Comparison of ENCODE assay signal across 28 cellular contexts in genomic region chr13:114200673-114201005, GRCh38. TPM values are rescaled to one million over a fixed set of nuclear protein-coding genes. Genes with fewer than 3 reads are reported as not detected.
DNase-seq lines count a peak whose midpoint lies in the region; ATAC-seq and TF ChIP-seq lines count a peak whose summit lies in the region.
"Had no signal": no experiment of that assay in that cellular context is flagged by ENCODE, and none has a peak within 500 bp of the region (broad histone marks: within the 10 kb centered on the region; RNA-seq: fewer than 3 reads in every experiment).

No MANE protein-coding gene starts in this region.

- peaks cover 5 to 36% (median 15%) of the 10 kb centered on the region in 4 donors for H3K4me1 Mint-ChIP-seq in CD4-positive, CD25-positive, alpha-beta regulatory T cell
- H3K4me1 Mint-ChIP-seq: mesothelial cell of epicardium had no signal

- 30 to 47% (median 35%) methylated on average over 8 to 10 of the region's 10 CpGs for WGBS in adrenal gland, 4 donors

- no peaks in the 10 kb centered on the region for H3K9me3 ChIP-seq in CD4-positive, CD25-positive, alpha-beta regulatory T cell (ENCODE audit: control insufficient read depth in 2 of 2, low read length in 2 of 2)
- H3K9me3 ChIP-seq in fibroblast of lung (ENCODE audit: control insufficient read depth, insufficient read depth, low read depth, low read length), result no peaks in the 10 kb centered on the region
- H3K9me3 ChIP-seq in osteoblast (ENCODE audit: low read depth, low read length), result no peaks in the 10 kb centered on the region
- H3K9me3 ChIP-seq in adrenal gland (replicated peaks in 1 of 3), result no peaks in the 10 kb centered on the region
- H3K9me3 ChIP-seq: upper lobe of right lung had no signal

- peak overlapping the region in 2 of 3 donors; percentile 32 to 41 for H3K27ac Mint-ChIP-seq in CD4-positive, CD25-positive, alpha-beta regulatory T cell
- H3K27ac Mint-ChIP-seq: activated T-helper 1 cell treated with anti-CD3 and anti-CD28 coated beads, Interleukin-12 subunit alpha, Interleukin-12 subunit beta, Interleukin-2, Interleukin-4 antibody, amounts not matched to agents 30 ng/mL and 10 ng/mL and 1 ng/mL, durations not matched to agents 14 hours and 24 hours and 36 hours; CD8-positive, alpha-beta memory T cell; mesothelial cell of epicardium; natural killer cell treated with Interleukin-12 subunit alpha and Interleukin-12 subunit beta and Interleukin-15 and Interleukin-18, amount 100 ng/mL, for 72 hours had no signal

- H3K4me3 ChIP-seq in CD4-positive, CD25-positive, alpha-beta regulatory T cell (ENCODE audit: low read depth, low read length), result no peak overlapping the region
- H3K4me3 ChIP-seq in H7 (ENCODE audit: insufficient read depth, low read depth, low read length) (no peak overlapping the region), fibroblast of lung (replicated peaks in 1 of 4; ENCODE audit: control extremely low read depth in 1 of 4, insufficient read depth in 1 of 4, low read depth in 3 of 4, low read length in 4 of 4) (peak overlapping the region in 1 of 4 experiments; percentile 36), osteoblast (ENCODE audit: insufficient read depth, low read length) (peak overlapping the region; percentile 45), adrenal gland (no peak overlapping the region)
- H3K4me3 ChIP-seq: upper lobe of right lung had no signal

- no peak for TF ChIP-seq CTCF in fibroblast of lung (conservative IDR thresholded peaks at IDR 0.05 in 1 of 2, IDR thresholded peaks at IDR 0.05 in 1 of 2; ENCODE audit: low read depth in 1 of 2, low read length in 2 of 2)
- TF ChIP-seq CTCF in osteoblast (IDR thresholded peaks at IDR 0.05; ENCODE audit: extremely low read depth, low read depth, low read length), result no peak
- TF ChIP-seq CTCF in adrenal gland (IDR thresholded peaks at IDR 0.05), result no peak

- H3K9me3 Mint-ChIP-seq in CD4-positive, CD25-positive, alpha-beta regulatory T cell, result peaks cover 0 to 4% (median 0%) of the 10 kb centered on the region in 7 donors
- H3K9me3 Mint-ChIP-seq: CD8-positive, alpha-beta memory T cell; mesothelial cell of epicardium; natural killer cell treated with Interleukin-12 subunit alpha and Interleukin-12 subunit beta and Interleukin-15 and Interleukin-18, amount 100 ng/mL, for 72 hours had no signal

- no peaks in the 10 kb centered on the region for H3K27me3 ChIP-seq in CD4-positive, CD25-positive, alpha-beta regulatory T cell (ENCODE audit: control insufficient read depth, insufficient read depth, low read length)
- no peaks in the 10 kb centered on the region for H3K27me3 ChIP-seq in H7 (ENCODE audit: control insufficient read depth, insufficient read depth, low read length)
- peaks cover 16% of the 10 kb centered on the region for H3K27me3 ChIP-seq in fibroblast of lung (ENCODE audit: control insufficient read depth, insufficient read depth, low read length)
- peaks cover 41% of the 10 kb centered on the region for H3K27me3 ChIP-seq in osteoblast (ENCODE audit: insufficient read depth, low read length)
- peaks cover 12% of the 10 kb centered on the region for H3K27me3 ChIP-seq in adrenal gland

- no peak for DNase-seq in CD4-positive, CD25-positive, alpha-beta regulatory T cell
- DNase-seq in H7, result peak; percentile 62
- peak; percentile 15 to 55 for DNase-seq in fibroblast of lung (ENCODE audit: low read depth in 2 of 2)
- DNase-seq in osteoblast (ENCODE audit: insufficient read length, low spot score, missing footprints), result no peak
- DNase-seq in adrenal gland, result no peak
- no peak for DNase-seq in NAMALWA (ENCODE audit: low spot score)
- no peak for DNase-seq in NCI-H526 treated with DMSO at 0.1 percent for 48 hours (lab: John Stamatoyannopoulos, UW)
- DNase-seq in caudate nucleus (lab: John Stamatoyannopoulos, UW), result no peak
- DNase-seq: activated CD4-positive, alpha-beta T cell treated with anti-CD3 and anti-CD28 coated beads for 1 hour; CD8-positive, alpha-beta memory T cell; dorsolateral prefrontal cortex; HCEC 1CT; Karpas-422; left colon; NCI-H1092 treated with DMSO at 0.1 percent for 48 hours; NCI-H2081 treated with DMSO at 0.1 percent for 48 hours; NCI-H774; OCI-M1; Right ventricle myocardium superior; stimulated activated CD4-positive, alpha-beta T cell treated with anti-CD3 and anti-CD28 coated beads, Interleukin-12 subunit alpha, Interleukin-12 subunit beta, amount 100 ng/mL, for 4 hours; SW 1271; upper lobe of right lung had no signal

- no peak overlapping the region for H3K4me3 Mint-ChIP-seq in CD4-positive, CD25-positive, alpha-beta regulatory T cell
- H3K4me3 Mint-ChIP-seq: activated T-helper 1 cell treated with anti-CD3 and anti-CD28 coated beads, Interleukin-12 subunit alpha, Interleukin-12 subunit beta, Interleukin-2, Interleukin-4 antibody, amounts not matched to agents 30 ng/mL and 10 ng/mL and 1 ng/mL, durations not matched to agents 14 hours and 24 hours and 36 hours; mesothelial cell of epicardium; natural killer cell treated with Interleukin-12 subunit alpha and Interleukin-12 subunit beta and Interleukin-15 and Interleukin-18, amount 100 ng/mL, for 72 hours had no signal

- intact Hi-C loops in adrenal gland (cut with DNase I), result no loop called here

- H3K79me2 ChIP-seq in fibroblast of lung (ENCODE audit: control insufficient read depth, insufficient read depth, low read length), result no peaks in the 10 kb centered on the region
- no peaks in the 10 kb centered on the region for H3K79me2 ChIP-seq in osteoblast (ENCODE audit: insufficient read depth, low read length)

- H3K36me3 ChIP-seq in CD4-positive, CD25-positive, alpha-beta regulatory T cell (ENCODE audit: control insufficient read depth, insufficient read depth, low read length), result no peaks in the 10 kb centered on the region
- no peaks in the 10 kb centered on the region for H3K36me3 ChIP-seq in H7 (replicated peaks; ENCODE audit: control insufficient read depth, insufficient read depth, low read length)
- H3K36me3 ChIP-seq in fibroblast of lung (ENCODE audit: control insufficient read depth, insufficient read depth, low read length), result no peaks in the 10 kb centered on the region
- H3K36me3 ChIP-seq in osteoblast (ENCODE audit: insufficient read depth, low read length), result no peaks in the 10 kb centered on the region
- no peaks in the 10 kb centered on the region for H3K36me3 ChIP-seq in adrenal gland (replicated peaks in 1 of 2)
- H3K36me3 ChIP-seq: upper lobe of right lung had no signal

- H3K4me2 ChIP-seq in fibroblast of lung (ENCODE audit: extremely low read depth, insufficient read depth, low read length), result no peak overlapping the region
- peak overlapping the region; percentile 63 for H3K4me2 ChIP-seq in osteoblast (ENCODE audit: insufficient read depth, low read length)

- no peak overlapping the region for H3K9ac ChIP-seq in fibroblast of lung (ENCODE audit: insufficient read depth, low read length)

- no peak for TF ChIP-seq POLR2A in adrenal gland (IDR thresholded peaks at IDR 0.05)

- H3K36me3 Mint-ChIP-seq in CD4-positive, CD25-positive, alpha-beta regulatory T cell, result no peaks in the 10 kb centered on the region
- H3K36me3 Mint-ChIP-seq: CD8-positive, alpha-beta memory T cell; mesothelial cell of epicardium; natural killer cell treated with Interleukin-12 subunit alpha and Interleukin-12 subunit beta and Interleukin-15 and Interleukin-18, amount 100 ng/mL, for 72 hours had no signal

- H4K20me1 ChIP-seq in fibroblast of lung (ENCODE audit: control insufficient read depth, extremely low read depth, insufficient read depth, low read length), result no peaks in the 10 kb centered on the region
- no peaks in the 10 kb centered on the region for H4K20me1 ChIP-seq in osteoblast (ENCODE audit: insufficient read depth, low read length)

- H3K27me3 Mint-ChIP-seq in CD4-positive, CD25-positive, alpha-beta regulatory T cell, result no peaks in the 10 kb centered on the region
- H3K27me3 Mint-ChIP-seq: natural killer cell treated with Interleukin-12 subunit alpha and Interleukin-12 subunit beta and Interleukin-15 and Interleukin-18, amount 100 ng/mL, for 72 hours had no signal

- no peak overlapping the region for H3K27ac ChIP-seq in CD4-positive, CD25-positive, alpha-beta regulatory T cell (ENCODE audit: insufficient read depth, low read length, poor library complexity, severe bottlenecking)
- H3K27ac ChIP-seq in fibroblast of lung (ENCODE audit: insufficient read depth, low read length), result no peak overlapping the region
- H3K27ac ChIP-seq in osteoblast (ENCODE audit: low read depth, low read length), result no peak overlapping the region
- H3K27ac ChIP-seq in adrenal gland, result no peak overlapping the region
- no peak overlapping the region for H3K27ac ChIP-seq in caudate nucleus (ENCODE audit: low read depth, low read length)
- H3K27ac ChIP-seq: dorsolateral prefrontal cortex, upper lobe of right lung had no signal

- peaks cover 4% of the 10 kb centered on the region for H3K4me1 ChIP-seq in CD4-positive, CD25-positive, alpha-beta regulatory T cell (ENCODE audit: control insufficient read depth, insufficient read depth, low read length, poor library complexity, severe bottlenecking)
- no peaks in the 10 kb centered on the region for H3K4me1 ChIP-seq in fibroblast of lung (ENCODE audit: control insufficient read depth, extremely low read depth, insufficient read depth, low read length)
- H3K4me1 ChIP-seq in osteoblast (ENCODE audit: insufficient read depth, low read length), result peaks cover 3% of the 10 kb centered on the region
- H3K4me1 ChIP-seq in adrenal gland (replicated peaks in 1 of 2), result no peaks in the 10 kb centered on the region
- H3K4me1 ChIP-seq: upper lobe of right lung had no signal

- H2AFZ ChIP-seq in fibroblast of lung (ENCODE audit: low read length) (no peak overlapping the region), osteoblast (ENCODE audit: low read length) (no peak overlapping the region)

- ATAC-seq in CD4-positive, CD25-positive, alpha-beta regulatory T cell (ENCODE audit: low read depth in 2 of 2), result no peak
- ATAC-seq: left colon; natural killer cell treated with Interleukin-12 subunit alpha and Interleukin-12 subunit beta and Interleukin-15 and Interleukin-18, amount 100 ng/mL, for 72 hours; upper lobe of right lung had no signal

RNA-seq across cellular contexts. Expression of gene CFAP97D2, which starts 21.6 kb away (rescaled TPM):
- total RNA-seq in CD4-positive, CD25-positive, alpha-beta regulatory T cell, result not detected
- under 1 TPM in 2 of 4 donors, not detected in 2; 0.22 to 0.86 TPM for polyA plus RNA-seq in CD4-positive, CD25-positive, alpha-beta regulatory T cell
- total RNA-seq in H7 (2014; rRNA removed; shearing (Covaris generic)), result not detected in 2 replicates
- total RNA-seq in fibroblast of lung (not detected in 2 replicates), osteoblast (not detected in 2 replicates), adrenal gland (not detected)
- polyA plus RNA-seq in fibroblast of lung (not detected in 2 replicates), adrenal gland (not detected)
- not detected in 2 replicates for polyA plus RNA-seq in fibroblast of lung (2012)
- not detected in 2 replicates for polyA minus RNA-seq in fibroblast of lung (ENCODE audit: low replicate concordance)
- total RNA-seq: activated CD8-positive, alpha-beta memory T cell treated with anti-CD3 and anti-CD28 coated beads for 36 hours; activated T-helper 1 cell treated with anti-CD3 and anti-CD28 coated beads, Interleukin-12 subunit alpha, Interleukin-12 subunit beta, Interleukin-2, Interleukin-4 antibody, amounts not matched to agents 30 ng/mL and 10 ng/mL and 1 ng/mL, durations not matched to agents 14 hours and 24 hours and 36 hours; CD8-positive, alpha-beta memory T cell; HT1080; left colon; mesothelial cell of epicardium; natural killer cell treated with Interleukin-12 subunit alpha and Interleukin-12 subunit beta and Interleukin-15 and Interleukin-18, amount 100 ng/mL, for 72 hours; posterior vena cava; Right ventricle myocardium superior; upper lobe of right lung had no signal

RNA-seq across cellular contexts. Expression of gene CDC16, which starts 34.1 kb away (rescaled TPM):
- 56.8 TPM for total RNA-seq in CD4-positive, CD25-positive, alpha-beta regulatory T cell
- 10 to 100 TPM; 16.1 to 27.8 (median 20.6) TPM for polyA plus RNA-seq in CD4-positive, CD25-positive, alpha-beta regulatory T cell
- total RNA-seq in H7 (2014; rRNA removed; shearing (Covaris generic)), result 25.0 and 31.1 TPM in 2 replicates
- total RNA-seq in fibroblast of lung (43.4 and 52.2 TPM in 2 replicates), osteoblast (82.2 and 85.7 TPM in 2 replicates), adrenal gland (10 to 100 TPM; 29.2 to 61.5 (median 42.5) TPM)
- polyA plus RNA-seq in fibroblast of lung (76.9 and 101 TPM in 2 replicates), adrenal gland (100 to 1,000 TPM in 1 of 3 donors, 10 to 100 TPM in 2; 82.5 to 162 (median 93.9) TPM)
- polyA plus RNA-seq in fibroblast of lung (2012), result 61.5 and 65.5 TPM in 2 replicates
- polyA minus RNA-seq in fibroblast of lung (ENCODE audit: low replicate concordance), result 14.1 and 53.6 TPM in 2 replicates

Comparison
In these comparisons a context has a peak if more than half of its experiments do, and no peak if none do; other contexts are left out.
1. DNase-seq: peak in H7 (single experiment) and fibroblast of lung (2 of 2); none in CD4-positive, CD25-positive, alpha-beta regulatory T cell (0 of 3), osteoblast (single experiment), adrenal gland (0 of 7), NAMALWA (single experiment), NCI-H526 treated with DMSO at 0.1 percent for 48 hours (single experiment) and caudate nucleus (0 of 61).